33 cellular contexts compared by ENCODE assay signal in genomic region chr22:21708960-21709359, GRCh38.
"Had no signal": no experiment of that assay in that cellular context is flagged by ENCODE, and none has a peak within 500 bp of the region (broad histone marks: within the 10 kb centered on the region; RNA-seq: fewer than 3 reads in every experiment).

No MANE protein-coding gene starts in this region.

- H3K36me3 Mint-ChIP-seq: activated naive CD4-positive, alpha-beta T cell treated with anti-CD3 and anti-CD28 coated beads, Interleukin-2, amount 50 U/mL, for 24 hours; activated naive CD8-positive, alpha-beta T cell treated with anti-CD3 and anti-CD28 coated beads for 36 hours; WTC11 had no signal

- ATAC-seq: activated naive CD8-positive, alpha-beta T cell treated with anti-CD3 and anti-CD28 coated beads, Interleukin-2, amount 50 U/mL, for 24 hours; body of pancreas; T-helper 17 cell; WTC11 had no signal

- H3K4me3 Mint-ChIP-seq: activated CD4-positive, alpha-beta memory T cell treated with anti-CD3 and anti-CD28 coated beads, Interleukin-2, amount 10 ng/mL, durations not matched to agents 7 days and 5 days; activated CD4-positive, alpha-beta T cell treated with anti-CD3 and anti-CD28 coated beads, Interleukin-2, amount 10 ng/mL, durations not matched to agents 7 days and 5 days; activated naive CD4-positive, alpha-beta T cell treated with anti-CD3 and anti-CD28 coated beads for 36 hours; activated naive CD4-positive, alpha-beta T cell treated with anti-CD3 and anti-CD28 coated beads, Interleukin-2, amount 50 U/mL, for 24 hours; activated naive CD8-positive, alpha-beta T cell treated with anti-CD3 and anti-CD28 coated beads for 36 hours; activated naive CD8-positive, alpha-beta T cell treated with anti-CD3 and anti-CD28 coated beads, Interleukin-2, amount 50 U/mL, for 24 hours; activated T-helper 1 cell treated with anti-CD3 and anti-CD28 coated beads, Interleukin-12 subunit alpha, Interleukin-12 subunit beta, Interleukin-2, Interleukin-4 antibody, amounts not matched to agents 30 ng/mL and 10 ng/mL and 1 ng/mL, durations not matched to agents 14 hours and 24 hours and 36 hours; T-helper 17 cell; T-helper 2 cell treated with Interferon-gamma antibody and Interleukin-4, amounts not matched to agents 5 μg/mL and 100 μg/mL, for 36 hours; WTC11 had no signal

- H3K9me3 Mint-ChIP-seq: activated CD4-positive, alpha-beta memory T cell treated with anti-CD3 and anti-CD28 coated beads, Interleukin-2, amount 10 ng/mL, durations not matched to agents 7 days and 5 days; activated CD4-positive, alpha-beta T cell treated with anti-CD3 and anti-CD28 coated beads, Interleukin-2, amount 10 ng/mL, durations not matched to agents 7 days and 5 days; activated naive CD4-positive, alpha-beta T cell treated with anti-CD3 and anti-CD28 coated beads for 36 hours; activated naive CD4-positive, alpha-beta T cell treated with anti-CD3 and anti-CD28 coated beads, Interleukin-2, amount 50 U/mL, for 24 hours; activated naive CD8-positive, alpha-beta T cell treated with anti-CD3 and anti-CD28 coated beads for 36 hours; activated naive CD8-positive, alpha-beta T cell treated with anti-CD3 and anti-CD28 coated beads, Interleukin-2, amount 50 U/mL, for 24 hours; activated T-helper 1 cell treated with anti-CD3 and anti-CD28 coated beads, Interleukin-12 subunit alpha, Interleukin-12 subunit beta, Interleukin-2, Interleukin-4 antibody, amounts not matched to agents 30 ng/mL and 10 ng/mL and 1 ng/mL, durations not matched to agents 14 hours and 24 hours and 36 hours; activated T-helper 2 cell treated with anti-CD3 and anti-CD28 coated beads, Interferon-gamma antibody, Interleukin-2, Interleukin-4, amounts not matched to agents 10 μg/mL and 5 μg/mL and 100 μg/mL, durations not matched to agents 14 hours and 24 hours and 36 hours; T-helper 2 cell treated with Interferon-gamma antibody and Interleukin-4, amounts not matched to agents 5 μg/mL and 100 μg/mL, for 36 hours; WTC11 had no signal

- H3K9me3 ChIP-seq: adrenal gland, body of pancreas had no signal

- H3K4me3 ChIP-seq: adrenal gland, body of pancreas had no signal

- H3K36me3 ChIP-seq: adrenal gland had no signal

- H3K27ac ChIP-seq: adrenal gland, body of pancreas, epithelial cell of prostate had no signal

- FAIRE-seq: colon, endometrium, endothelial cell of umbilical vein, frontal cortex had no signal

- H3K27me3 ChIP-seq: adrenal gland, body of pancreas had no signal

- H3K27me3 Mint-ChIP-seq: activated CD4-positive, alpha-beta memory T cell treated with anti-CD3 and anti-CD28 coated beads, Interleukin-2, amount 10 ng/mL, durations not matched to agents 7 days and 5 days; activated CD4-positive, alpha-beta T cell treated with anti-CD3 and anti-CD28 coated beads, Interleukin-2, amount 10 ng/mL, durations not matched to agents 7 days and 5 days; activated naive CD4-positive, alpha-beta T cell treated with anti-CD3 and anti-CD28 coated beads, Interleukin-2, amount 50 U/mL, for 24 hours; activated naive CD8-positive, alpha-beta T cell treated with anti-CD3 and anti-CD28 coated beads for 36 hours; activated naive CD8-positive, alpha-beta T cell treated with anti-CD3 and anti-CD28 coated beads, Interleukin-2, amount 50 U/mL, for 24 hours; T-helper 17 cell had no signal

- DNase-seq: activated CD4-positive, alpha-beta memory T cell treated with anti-CD3 and anti-CD28 coated beads, Interleukin-2, amount 10 ng/mL, durations not matched to agents 7 days and 5 days; activated CD4-positive, alpha-beta T cell treated with anti-CD3 and anti-CD28 coated beads for 1 hour; activated CD4-positive, alpha-beta T cell treated with anti-CD3 and anti-CD28 coated beads for 4 hours; activated CD4-positive, alpha-beta T cell treated with anti-CD3 and anti-CD28 coated beads, Interleukin-2, amount 10 ng/mL, durations not matched to agents 7 days and 5 days; activated CD4-positive, alpha-beta T cell treated with anti-CD3 and anti-CD28 coated beads, Interleukin-2, amount 50 U/mL, for 4 hours; activated CD8-positive, alpha-beta memory T cell treated with anti-CD3 and anti-CD28 coated beads for 24 hours; activated effector memory CD4-positive, alpha-beta T cell treated with anti-CD3 and anti-CD28 coated beads, Interleukin-2, amount 50 U/mL, for 16 hours; activated naive CD4-positive, alpha-beta T cell treated with anti-CD3 and anti-CD28 coated beads for 36 hours; activated naive CD8-positive, alpha-beta T cell treated with anti-CD3 and anti-CD28 coated beads for 36 hours; activated naive CD8-positive, alpha-beta T cell treated with anti-CD3 and anti-CD28 coated beads, Interleukin-2, amount 50 U/mL, for 24 hours; activated T-cell treated with anti-CD3 and anti-CD28 coated beads, Interleukin-2, amount 50 U/mL, for 48 hours; adrenal gland; amygdala; aorta; body of pancreas; caudate nucleus; cortex of kidney; dermis blood vessel endothelial cell; effector CD4-positive, alpha-beta T cell; foreskin fibroblast; T-helper 1 cell; T-helper 17 cell; T1000 had no signal

- H3K27ac Mint-ChIP-seq: activated CD4-positive, alpha-beta memory T cell treated with anti-CD3 and anti-CD28 coated beads, Interleukin-2, amount 10 ng/mL, durations not matched to agents 7 days and 5 days; activated CD4-positive, alpha-beta T cell treated with anti-CD3 and anti-CD28 coated beads, Interleukin-2, amount 10 ng/mL, durations not matched to agents 7 days and 5 days; activated naive CD4-positive, alpha-beta T cell treated with anti-CD3 and anti-CD28 coated beads for 36 hours; activated naive CD4-positive, alpha-beta T cell treated with anti-CD3 and anti-CD28 coated beads, Interleukin-2, amount 50 U/mL, for 24 hours; activated naive CD8-positive, alpha-beta T cell treated with anti-CD3 and anti-CD28 coated beads for 36 hours; activated naive CD8-positive, alpha-beta T cell treated with anti-CD3 and anti-CD28 coated beads, Interleukin-2, amount 50 U/mL, for 24 hours; activated T-helper 2 cell treated with anti-CD3 and anti-CD28 coated beads, Interferon-gamma antibody, Interleukin-2, Interleukin-4, amounts not matched to agents 10 μg/mL and 5 μg/mL and 100 μg/mL, durations not matched to agents 14 hours and 24 hours and 36 hours; T-helper 17 cell; T-helper 2 cell treated with Interferon-gamma antibody and Interleukin-4, amounts not matched to agents 5 μg/mL and 100 μg/mL, for 36 hours; WTC11 had no signal
